Comparison of ENCODE assay signal across 8 cellular contexts in the genomic region with DNA sequence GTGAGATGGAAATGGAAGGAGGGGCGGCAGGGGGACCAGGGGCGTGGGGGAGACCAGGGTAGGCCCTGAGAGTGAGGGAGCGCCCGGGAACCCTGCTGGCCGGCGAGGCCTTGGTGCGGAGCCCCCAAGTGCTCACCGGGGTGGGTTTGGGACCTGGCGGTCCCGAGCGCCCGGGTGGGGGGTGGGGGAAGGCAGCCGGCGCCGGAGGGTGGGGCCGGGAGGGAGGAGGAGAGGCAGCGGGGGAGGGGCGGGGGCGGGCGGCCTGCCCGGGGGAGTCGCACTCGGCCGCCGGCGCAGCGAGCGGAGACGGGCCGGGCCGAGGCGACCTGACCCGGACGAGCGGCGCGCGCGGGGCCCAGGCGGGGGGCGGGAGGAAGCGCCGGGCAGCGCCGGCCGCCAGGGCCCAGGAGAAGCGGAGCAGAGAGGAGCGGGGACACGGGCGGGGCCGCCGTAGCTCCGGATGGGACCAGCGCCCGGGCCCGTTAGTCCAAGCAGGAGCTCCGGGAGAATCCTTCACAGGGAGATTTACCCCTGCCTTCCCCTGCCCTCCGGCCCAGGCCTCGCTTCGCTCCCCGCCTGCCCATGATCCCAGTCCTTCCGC. TPM values are rescaled to one million over a fixed set of nuclear protein-coding genes. Genes with fewer than 3 reads are reported as not detected.
DNase-seq lines count a peak whose midpoint lies in the region; ATAC-seq, FAIRE-seq and TF ChIP-seq lines count a peak whose summit lies in the region.

A gene (plus strand): TSS at position 271 of the 601 bp plus-strand sequence. CDS start 818 bp downstream, outside the sequence.

- no peaks in the 10 kb centered on the region for H3K79me2 ChIP-seq in keratinocyte (ENCODE audit: control insufficient read depth, insufficient read depth, low read length)
- no peaks in the 10 kb centered on the region for H3K79me2 ChIP-seq in smooth muscle cell (ENCODE audit: low read depth)

- no peaks in the 10 kb centered on the region for H3K9me1 ChIP-seq in keratinocyte (ENCODE audit: control insufficient read depth, extremely low read depth, insufficient read depth, low read length)

- no peak for ATAC-seq in GM19395 (IDR thresholded peaks at IDR 0.05; ENCODE audit: unreplicated experiment)

- H3K4me3 ChIP-seq in HFF-Myc (replicated peaks; ENCODE audit: low read depth, low read length): peak within 1 kb of the TSS; percentile 39
- peak within 1 kb of the TSS in 2 of 3 experiments; percentile 15 to 33 for H3K4me3 ChIP-seq in keratinocyte (ENCODE audit: control insufficient read depth in 2 of 3, extremely low read depth in 1 of 3, insufficient read depth in 2 of 3, low read depth in 1 of 3, low read length in 3 of 3)
- H3K4me3 ChIP-seq in smooth muscle cell: peak within 1 kb of the TSS; percentile 57

- H3K9ac ChIP-seq in keratinocyte (ENCODE audit: control insufficient read depth, extremely low read depth, insufficient read depth, low read length): peak within 1 kb of the TSS; percentile 33
- peak within 1 kb of the TSS; percentile 47 for H3K9ac ChIP-seq in smooth muscle cell (ENCODE audit: low read depth)

- H3K4me1 ChIP-seq in keratinocyte (ENCODE audit: control insufficient read depth, extremely low read depth, insufficient read depth, low read length) (peaks cover 9% of the 10 kb centered on the region), smooth muscle cell (ENCODE audit: low read depth) (peaks cover 12% of the 10 kb centered on the region)

- no peaks in the 10 kb centered on the region for H3F3A ChIP-seq in smooth muscle cell (ENCODE audit: low read depth)

- no peaks in the 10 kb centered on the region for H4K20me1 ChIP-seq in keratinocyte (ENCODE audit: control insufficient read depth, extremely low read depth, insufficient read depth, low read length)
- H4K20me1 ChIP-seq in smooth muscle cell (ENCODE audit: low read depth): no peaks in the 10 kb centered on the region

- H3K9me3 ChIP-seq in keratinocyte (ENCODE audit: control insufficient read depth, low read depth, low read length) (no peaks in the 10 kb centered on the region), smooth muscle cell (replicated peaks; ENCODE audit: low read depth) (no peaks in the 10 kb centered on the region)

- H3K27me3 ChIP-seq in keratinocyte (ENCODE audit: control insufficient read depth, extremely low read depth, insufficient read depth, low read length) (no peaks in the 10 kb centered on the region), smooth muscle cell (ENCODE audit: low read depth) (no peaks in the 10 kb centered on the region)

- FAIRE-seq in keratinocyte (lab: Jason Lieb, UNC): no peak

- H2AFZ ChIP-seq in keratinocyte (ENCODE audit: control insufficient read depth, low read length): peak within 1 kb of the TSS; percentile 56
- H2AFZ ChIP-seq in smooth muscle cell (ENCODE audit: low read depth): peak within 1 kb of the TSS; percentile 87

- dilution Hi-C loops in keratinocyte (cut with MboI; ENCODE audit: extremely low pct_ligation_motif_present, low sequenced_read_pairs): no loop called here

- no peak for DNase-seq in HFF-Myc (ENCODE audit: extremely low read depth, low read depth)
- DNase-seq in caudate nucleus (lab: John Stamatoyannopoulos, UW): peak in 6 of 61 donors; percentile 23 to 56 (median 44)
- no peak for DNase-seq in keratinocyte (ENCODE audit: low read depth, low spot score)
- DNase-seq in smooth muscle cell (lab: John Stamatoyannopoulos, UW; ENCODE audit: unreplicated experiment): peak; percentile 27
- DNase-seq in epidermal melanocyte (ENCODE audit: insufficient read length, low spot score): no peak
- no peak for DNase-seq in NCI-H524 treated with DMSO at 0.1 percent for 48 hours (lab: John Stamatoyannopoulos, UW)
- DNase-seq in NCI-H2029 (lab: John Stamatoyannopoulos, UW): no peak

- 2% methylated on average over 29 of the region's 62 CpGs for WGBS in smooth muscle cell (ENCODE audit: low lambda C conversion rate)

- peak within 1 kb of the TSS; percentile 59 for H3K27ac ChIP-seq in caudate nucleus (ENCODE audit: low read depth, low read length)
- no peak within 1 kb of the TSS for H3K27ac ChIP-seq in keratinocyte (ENCODE audit: control insufficient read depth, insufficient read depth, low read length)
- H3K27ac ChIP-seq in smooth muscle cell (ENCODE audit: low read depth): no peak within 1 kb of the TSS

- no peaks in the 10 kb centered on the region for H3K36me3 ChIP-seq in keratinocyte (ENCODE audit: control insufficient read depth in 2 of 2, extremely low read depth in 1 of 2, insufficient read depth in 2 of 2, low read length in 2 of 2)
- H3K36me3 ChIP-seq in smooth muscle cell (ENCODE audit: low read depth): no peaks in the 10 kb centered on the region

- H3K4me2 ChIP-seq in keratinocyte (ENCODE audit: control insufficient read depth, extremely low read depth, insufficient read depth, low read depth, low read length): peak within 1 kb of the TSS; percentile 32
- peak within 1 kb of the TSS; percentile 91 for H3K4me2 ChIP-seq in smooth muscle cell

- no peak for TF ChIP-seq CTCF in HFF-Myc (IDR thresholded peaks at IDR 0.05; ENCODE audit: low read depth, low read length, missing control alignments)
- no peak for TF ChIP-seq CTCF in keratinocyte (optimal IDR thresholded peaks at IDR 0.05 in 1 of 3, IDR thresholded peaks at IDR 0.05 in 1 of 3, conservative IDR thresholded peaks at IDR 0.05 in 1 of 3; ENCODE audit: extremely low read depth in 1 of 3, insufficient read depth in 2 of 3, low read length in 3 of 3)
- no peak for TF ChIP-seq CTCF in smooth muscle cell (IDR thresholded peaks at IDR 0.05; ENCODE audit: borderline replicate concordance, insufficient read depth, poor library complexity, severe bottlenecking)

RNA-seq across cellular contexts. Expression of the gene that starts here (rescaled TPM):
- 3.5 to 5.0 TPM (median 3.9 TPM) in 3 replicates for polyA plus RNA-seq in keratinocyte
- 1.9 TPM for polyA plus RNA-seq in keratinocyte (2011; ENCODE audit: low read depth)
- 2.6 and 3.1 TPM in 2 replicates for polyA plus RNA-seq in keratinocyte (2011; cell fraction: cytosol; rRNA removed)
- 19.6 and 23.1 TPM in 2 replicates for polyA plus RNA-seq in keratinocyte (2011; cell fraction: nucleus; rRNA removed)
- polyA plus RNA-seq in keratinocyte (2012; ENCODE audit: low replicate concordance): 3.7 and 6.1 TPM in 2 replicates
- polyA minus RNA-seq in keratinocyte: 2.6 to 6.4 TPM (median 5.1 TPM) in 3 replicates
- polyA minus RNA-seq in keratinocyte (2011; cell fraction: cytosol; rRNA and poly(A)+ RNA removed): 8.1 TPM
- polyA minus RNA-seq in keratinocyte (2011; cell fraction: nucleus; rRNA and poly(A)+ RNA removed): 3.5 and 6.3 TPM in 2 replicates
- total RNA-seq in smooth muscle cell: 19.4 and 24.8 TPM in 2 replicates
- polyA plus RNA-seq in smooth muscle cell: 16.4 and 20.1 TPM in 2 replicates
